12 cellular contexts compared by ENCODE assay signal in genomic region chr2:42967959-42968674, GRCh38.
DNase-seq lines count a peak whose midpoint lies in the region; ATAC-seq and TF ChIP-seq lines count a peak whose summit lies in the region.
"Had no signal": no experiment of that assay in that cellular context is flagged by ENCODE, and none has a peak within 500 bp of the region (broad histone marks: within the 10 kb centered on the region; RNA-seq: fewer than 3 reads in every experiment).

No MANE protein-coding gene starts in this region.

- peaks cover under 1% of the 10 kb centered on the region for H3K4me1 Mint-ChIP-seq in activated naive CD8-positive, alpha-beta T cell treated with anti-CD3 and anti-CD28 coated beads, Interleukin-2, amount 50 U/mL, for 24 hours
- peaks cover 3% of the 10 kb centered on the region for H3K4me1 Mint-ChIP-seq in activated naive CD8-positive, alpha-beta T cell treated with anti-CD3 and anti-CD28 coated beads for 36 hours
- peaks cover 62% of the 10 kb centered on the region for H3K4me1 Mint-ChIP-seq in dendritic cell treated with granulocyte-macrophage colony-stimulating factor and Interleukin-4, amounts not matched to agents 40 ng/mL and 50 ng/mL, for 4 days (ENCODE audit: low read depth)
- peaks cover 62% of the 10 kb centered on the region for H3K4me1 Mint-ChIP-seq in nephron

- peak; percentile 16 for ATAC-seq in activated naive CD8-positive, alpha-beta T cell treated with anti-CD3 and anti-CD28 coated beads, Interleukin-2, amount 50 U/mL, for 24 hours
- ATAC-seq in HG03565 (IDR thresholded peaks at IDR 0.05; ENCODE audit: unreplicated experiment) (no peak), GM21360 (IDR thresholded peaks at IDR 0.05; ENCODE audit: unreplicated experiment) (no peak)

- H3K9me3 Mint-ChIP-seq in activated naive CD8-positive, alpha-beta T cell treated with anti-CD3 and anti-CD28 coated beads, Interleukin-2, amount 50 U/mL, for 24 hours: no peaks in the 10 kb centered on the region
- H3K9me3 Mint-ChIP-seq in activated naive CD8-positive, alpha-beta T cell treated with anti-CD3 and anti-CD28 coated beads for 36 hours: no peaks in the 10 kb centered on the region
- no peaks in the 10 kb centered on the region for H3K9me3 Mint-ChIP-seq in dendritic cell treated with granulocyte-macrophage colony-stimulating factor and Interleukin-4, amounts not matched to agents 40 ng/mL and 50 ng/mL, for 4 days
- H3K9me3 Mint-ChIP-seq in nephron: no peaks in the 10 kb centered on the region

- TF ChIP-seq CTCF in nephron (IDR thresholded peaks at IDR 0.05; ENCODE audit: unreplicated experiment in 3 of 3): no peak

- H3K27me3 Mint-ChIP-seq in activated naive CD8-positive, alpha-beta T cell treated with anti-CD3 and anti-CD28 coated beads, Interleukin-2, amount 50 U/mL, for 24 hours: no peaks in the 10 kb centered on the region
- H3K27me3 Mint-ChIP-seq in activated naive CD8-positive, alpha-beta T cell treated with anti-CD3 and anti-CD28 coated beads for 36 hours: no peaks in the 10 kb centered on the region
- H3K27me3 Mint-ChIP-seq in dendritic cell treated with granulocyte-macrophage colony-stimulating factor and Interleukin-4, amounts not matched to agents 40 ng/mL and 50 ng/mL, for 4 days: peaks cover 4% of the 10 kb centered on the region
- peaks cover 8% of the 10 kb centered on the region for H3K27me3 Mint-ChIP-seq in nephron (ENCODE audit: low read depth)

- H3K36me3 Mint-ChIP-seq in activated naive CD8-positive, alpha-beta T cell treated with anti-CD3 and anti-CD28 coated beads, Interleukin-2, amount 50 U/mL, for 24 hours (ENCODE audit: low read depth): no peaks in the 10 kb centered on the region
- H3K36me3 Mint-ChIP-seq in activated naive CD8-positive, alpha-beta T cell treated with anti-CD3 and anti-CD28 coated beads for 36 hours: no peaks in the 10 kb centered on the region
- no peaks in the 10 kb centered on the region for H3K36me3 Mint-ChIP-seq in dendritic cell treated with granulocyte-macrophage colony-stimulating factor and Interleukin-4, amounts not matched to agents 40 ng/mL and 50 ng/mL, for 4 days (ENCODE audit: low read depth)
- no peaks in the 10 kb centered on the region for H3K36me3 Mint-ChIP-seq in nephron (ENCODE audit: low read depth)

- H3K4me3 Mint-ChIP-seq in activated naive CD8-positive, alpha-beta T cell treated with anti-CD3 and anti-CD28 coated beads, Interleukin-2, amount 50 U/mL, for 24 hours: no peak overlapping the region
- no peak overlapping the region for H3K4me3 Mint-ChIP-seq in activated naive CD8-positive, alpha-beta T cell treated with anti-CD3 and anti-CD28 coated beads for 36 hours
- H3K4me3 Mint-ChIP-seq in dendritic cell treated with granulocyte-macrophage colony-stimulating factor and Interleukin-4, amounts not matched to agents 40 ng/mL and 50 ng/mL, for 4 days: no peak overlapping the region
- peak overlapping the region in 2 of 3 experiments; percentile 3 to 19 for H3K4me3 Mint-ChIP-seq in nephron

- intact Hi-C loops in dendritic cell treated with granulocyte-macrophage colony-stimulating factor and Interleukin-4, amounts not matched to agents 40 ng/mL and 50 ng/mL, for 4 days (cut with micrococcal nuclease): loop anchor here (10.0 kb wide), 1 partner anchor 587 kb away; no protein-coding TSS in a partner anchor

- DNase-seq in activated naive CD8-positive, alpha-beta T cell treated with anti-CD3 and anti-CD28 coated beads, Interleukin-2, amount 50 U/mL, for 24 hours: no peak
- DNase-seq in activated naive CD8-positive, alpha-beta T cell treated with anti-CD3 and anti-CD28 coated beads for 36 hours: no peak
- DNase-seq in OCI-M2 (lab: John Stamatoyannopoulos, UW; ENCODE audit: unreplicated experiment) (no peak), NCI-H146 treated with DMSO at 0.1 percent for 48 hours (lab: John Stamatoyannopoulos, UW; ENCODE audit: unreplicated experiment) (no peak)
- DNase-seq: activated naive CD4-positive, alpha-beta T cell treated with Interleukin-2 at 50 U/mL for 16 hours; AML-193; hypothalamus; MM.1S had no signal

- H3K27ac Mint-ChIP-seq in activated naive CD8-positive, alpha-beta T cell treated with anti-CD3 and anti-CD28 coated beads, Interleukin-2, amount 50 U/mL, for 24 hours: no peak overlapping the region
- no peak overlapping the region for H3K27ac Mint-ChIP-seq in activated naive CD8-positive, alpha-beta T cell treated with anti-CD3 and anti-CD28 coated beads for 36 hours
- peak overlapping the region; percentile 65 for H3K27ac Mint-ChIP-seq in dendritic cell treated with granulocyte-macrophage colony-stimulating factor and Interleukin-4, amounts not matched to agents 40 ng/mL and 50 ng/mL, for 4 days
- H3K27ac Mint-ChIP-seq in nephron: peak overlapping the region; percentile 59 to 97 (median 89)

Comparison
In these comparisons a context has a peak if more than half of its experiments do, and no peak if none do; other contexts are left out.
1. H3K27ac Mint-ChIP-seq: peak in dendritic cell treated with granulocyte-macrophage colony-stimulating factor and Interleukin-4, amounts not matched to agents 40 ng/mL and 50 ng/mL, for 4 days (single experiment) and nephron (3 of 3); none in activated naive CD8-positive, alpha-beta T cell treated with anti-CD3 and anti-CD28 coated beads, Interleukin-2, amount 50 U/mL, for 24 hours (single experiment) and activated naive CD8-positive, alpha-beta T cell treated with anti-CD3 and anti-CD28 coated beads for 36 hours (single experiment).
2. H3K4me3 Mint-ChIP-seq: peak in nephron (2 of 3); none in activated naive CD8-positive, alpha-beta T cell treated with anti-CD3 and anti-CD28 coated beads, Interleukin-2, amount 50 U/mL, for 24 hours (single experiment), activated naive CD8-positive, alpha-beta T cell treated with anti-CD3 and anti-CD28 coated beads for 36 hours (single experiment) and dendritic cell treated with granulocyte-macrophage colony-stimulating factor and Interleukin-4, amounts not matched to agents 40 ng/mL and 50 ng/mL, for 4 days (single experiment).